Comparison of ENCODE assay signal across 9 cellular contexts in genomic region chr3:35946121-35946856, GRCh38.
DNase-seq lines count a peak whose midpoint lies in the region; ATAC-seq and TF ChIP-seq lines count a peak whose summit lies in the region.
"Had no signal": no experiment of that assay in that cellular context is flagged by ENCODE, and none has a peak within 500 bp of the region (broad histone marks: within the 10 kb centered on the region; RNA-seq: fewer than 3 reads in every experiment).

No MANE protein-coding gene starts in this region.

- no peak overlapping the region for H2AFZ ChIP-seq in OCI-LY7 (ENCODE audit: low read length)

- H3K9me3 ChIP-seq in heart right ventricle (no peaks in the 10 kb centered on the region), OCI-LY7 (ENCODE audit: low read length) (no peaks in the 10 kb centered on the region), upper lobe of right lung (no peaks in the 10 kb centered on the region)
- H3K9me3 ChIP-seq: SJSA1 had no signal

- H3K4me3 ChIP-seq in heart right ventricle = no peak overlapping the region
- no peak overlapping the region for H3K4me3 ChIP-seq in OCI-LY7 (ENCODE audit: low read depth, low read length, poor library complexity, severe bottlenecking)
- no peak overlapping the region for H3K4me3 ChIP-seq in upper lobe of right lung
- H3K4me3 ChIP-seq: SJSA1 had no signal

- H3K27me3 ChIP-seq in heart right ventricle (no peaks in the 10 kb centered on the region), upper lobe of right lung (no peaks in the 10 kb centered on the region)
- H3K27me3 ChIP-seq: SJSA1 had no signal

- H3K9me3 Mint-ChIP-seq in activated CD4-positive, alpha-beta T cell treated with anti-CD3 and anti-CD28 coated beads for 36 hours (ENCODE audit: low read depth) = no peaks in the 10 kb centered on the region
- H3K9me3 Mint-ChIP-seq in T-helper 2 cell treated with Interferon-gamma antibody and Interleukin-4, amounts not matched to agents 5 μg/mL and 100 μg/mL, for 36 hours = no peaks in the 10 kb centered on the region

- H3K4me1 ChIP-seq in heart right ventricle = no peaks in the 10 kb centered on the region
- no peaks in the 10 kb centered on the region for H3K4me1 ChIP-seq in OCI-LY7 (ENCODE audit: insufficient read depth, low read length, poor library complexity, severe bottlenecking)
- no peaks in the 10 kb centered on the region for H3K4me1 ChIP-seq in upper lobe of right lung

- no peak overlapping the region for H3K27ac Mint-ChIP-seq in activated CD4-positive, alpha-beta T cell treated with anti-CD3 and anti-CD28 coated beads for 36 hours
- H3K27ac Mint-ChIP-seq in T-helper 2 cell treated with Interferon-gamma antibody and Interleukin-4, amounts not matched to agents 5 μg/mL and 100 μg/mL, for 36 hours = no peak overlapping the region

- peak in 5 of 9 donors; percentile 36 to 47 (median 40) for TF ChIP-seq CTCF in heart right ventricle (IDR thresholded peaks at IDR 0.05)
- peak; percentile 82 for TF ChIP-seq CTCF in OCI-LY7 (conservative IDR thresholded peaks at IDR 0.05; ENCODE audit: low read length)
- TF ChIP-seq CTCF in upper lobe of right lung (IDR thresholded peaks at IDR 0.05) = peak; percentile 33

- CTCF ChIA-PET in OCI-LY7 (lab: Charles Lee; ENCODE audit: unreplicated experiment) = no interaction called here
- CTCF ChIA-PET in activated CD4-positive, alpha-beta T cell treated with anti-CD3 and anti-CD28 coated beads for 36 hours (lab: Charles Lee) = interaction anchor here (1.0 kb wide), 1 partner anchor 14 kb away, joined by 3 read pairs; no protein-coding TSS in a partner anchor

- 47 to 56% methylated on average over 8 of the region's 8 CpGs for WGBS in heart right ventricle, 2 donors

- H3K4me3 Mint-ChIP-seq in activated CD4-positive, alpha-beta T cell treated with anti-CD3 and anti-CD28 coated beads for 36 hours = no peak overlapping the region
- no peak overlapping the region for H3K4me3 Mint-ChIP-seq in T-helper 2 cell treated with Interferon-gamma antibody and Interleukin-4, amounts not matched to agents 5 μg/mL and 100 μg/mL, for 36 hours

- BruUV-seq in OCI-LY7 (replicated peaks; lab: Mats Ljungman, UMichigan) = no TSS peak

- ATAC-seq in heart right ventricle = no peak
- ATAC-seq in left ventricle myocardium superior = no peak
- ATAC-seq in upper lobe of right lung = no peak
- ATAC-seq in activated CD4-positive, alpha-beta T cell treated with anti-CD3 and anti-CD28 coated beads for 36 hours = no peak

- POLR2A ChIA-PET in OCI-LY7 (lab: Charles Lee) = interaction anchor here (1.0 kb wide), 1 partner anchor 8 kb away, joined by 3 read pairs; no protein-coding TSS in a partner anchor
- POLR2A ChIA-PET in activated CD4-positive, alpha-beta T cell treated with anti-CD3 and anti-CD28 coated beads for 36 hours (lab: Charles Lee) = no interaction called here

- no peaks in the 10 kb centered on the region for H4K20me1 ChIP-seq in OCI-LY7 (ENCODE audit: insufficient read depth, low read length)

- no peaks in the 10 kb centered on the region for H3K9me2 ChIP-seq in OCI-LY7 (ENCODE audit: insufficient read depth, low read length)

- H3K4me2 ChIP-seq in OCI-LY7 (ENCODE audit: low read length) = no peak overlapping the region

- intact Hi-C loops in heart right ventricle (cut with DNase I) = no loop called here
- intact Hi-C loops in left ventricle myocardium superior (cut with micrococcal nuclease) = no loop called here
- intact Hi-C loops in OCI-LY7 (cut with micrococcal nuclease; ENCODE audit: unreplicated experiment) = no loop called here
- intact Hi-C loops in upper lobe of right lung (cut with DNase I) = no loop called here
- intact Hi-C loops in activated CD4-positive, alpha-beta T cell treated with anti-CD3 and anti-CD28 coated beads for 36 hours (cut with DNase I, micrococcal nuclease) = no loop called here

- H3K27ac ChIP-seq in heart right ventricle (no peak overlapping the region), OCI-LY7 (ENCODE audit: low read depth, low read length, poor library complexity, severe bottlenecking) (no peak overlapping the region), upper lobe of right lung (no peak overlapping the region)
- H3K27ac ChIP-seq: SJSA1 had no signal

- H3K79me2 ChIP-seq in OCI-LY7 (ENCODE audit: insufficient read depth, low read depth, low read length) = no peaks in the 10 kb centered on the region

- H3K27me3 Mint-ChIP-seq in activated CD4-positive, alpha-beta T cell treated with anti-CD3 and anti-CD28 coated beads for 36 hours = no peaks in the 10 kb centered on the region
- no peaks in the 10 kb centered on the region for H3K27me3 Mint-ChIP-seq in T-helper 2 cell treated with Interferon-gamma antibody and Interleukin-4, amounts not matched to agents 5 μg/mL and 100 μg/mL, for 36 hours (ENCODE audit: low read depth)

- H3K36me3 Mint-ChIP-seq in activated CD4-positive, alpha-beta T cell treated with anti-CD3 and anti-CD28 coated beads for 36 hours (ENCODE audit: low read depth) = no peaks in the 10 kb centered on the region
- no peaks in the 10 kb centered on the region for H3K36me3 Mint-ChIP-seq in T-helper 2 cell treated with Interferon-gamma antibody and Interleukin-4, amounts not matched to agents 5 μg/mL and 100 μg/mL, for 36 hours (ENCODE audit: low read depth)

- DNase-seq in heart right ventricle (no peak), left ventricle myocardium superior (no peak), OCI-LY7 (ENCODE audit: low spot score) (peak; percentile 30), fibroblast of peridontal ligament (ENCODE audit: extremely low read depth) (peak; percentile 39), upper lobe of right lung (no peak), NCI-H774 (lab: John Stamatoyannopoulos, UW) (no peak)
- DNase-seq in activated CD4-positive, alpha-beta T cell treated with anti-CD3 and anti-CD28 coated beads for 36 hours = no peak
- DNase-seq in T-helper 2 cell treated with Interferon-gamma antibody and Interleukin-4, amounts not matched to agents 5 μg/mL and 100 μg/mL, for 36 hours (ENCODE audit: low spot score) = no peak

- peaks cover 3% of the 10 kb centered on the region for H3K4me1 Mint-ChIP-seq in activated CD4-positive, alpha-beta T cell treated with anti-CD3 and anti-CD28 coated beads for 36 hours
- H3K4me1 Mint-ChIP-seq in T-helper 2 cell treated with Interferon-gamma antibody and Interleukin-4, amounts not matched to agents 5 μg/mL and 100 μg/mL, for 36 hours (ENCODE audit: low read depth) = no peaks in the 10 kb centered on the region

- no peaks in the 10 kb centered on the region for H3K36me3 ChIP-seq in heart right ventricle
- no peaks in the 10 kb centered on the region for H3K36me3 ChIP-seq in OCI-LY7 (ENCODE audit: insufficient read depth, low read length)
- H3K36me3 ChIP-seq in upper lobe of right lung = no peaks in the 10 kb centered on the region
- H3K36me3 ChIP-seq: SJSA1 had no signal

Comparison
In these comparisons a context has a peak if more than half of its experiments do, and no peak if none do; other contexts are left out.
1. DNase-seq: peak in OCI-LY7 (single experiment) and fibroblast of peridontal ligament (single experiment); none in heart right ventricle (0 of 2), left ventricle myocardium superior (single experiment), upper lobe of right lung (single experiment), NCI-H774 (single experiment), activated CD4-positive, alpha-beta T cell treated with anti-CD3 and anti-CD28 coated beads for 36 hours (single experiment) and T-helper 2 cell treated with Interferon-gamma antibody and Interleukin-4, amounts not matched to agents 5 μg/mL and 100 μg/mL, for 36 hours (single experiment).
2. Peak in every context shown above with its lines, with median percentiles within 50 percentile points of each other: CTCF ChIP-seq.